Comparison of ENCODE assay signal across 9 cellular contexts in genomic region chr17:28042657-28042720, GRCh38. TPM values are rescaled to one million over a fixed set of nuclear protein-coding genes. Genes with fewer than 3 reads are reported as not detected.
DNase-seq lines count a peak whose midpoint lies in the region; ATAC-seq, FAIRE-seq and TF ChIP-seq lines count a peak whose summit lies in the region.
"Had no signal": no experiment of that assay in that cellular context is flagged by ENCODE, and none has a peak within 500 bp of the region (broad histone marks: within the 10 kb centered on the region; RNA-seq: fewer than 3 reads in every experiment).

TSS of gene NLK (plus strand) at chr17:28042677. CDS start at chr17:28042874, 197 bp downstream.

- no peak for FAIRE-seq in endothelial cell of umbilical vein (lab: Jason Lieb, UNC)
- FAIRE-seq: islet of Langerhans had no signal

- BruUV-seq in endothelial cell of umbilical vein (replicated peaks; lab: Mats Ljungman, UMichigan) = no TSS peak

- H3K4me1 Mint-ChIP-seq in natural killer cell treated with Interleukin-12 subunit alpha and Interleukin-12 subunit beta and Interleukin-15 and Interleukin-18, amount 100 ng/mL, for 72 hours (ENCODE audit: low read depth in 2 of 2) = peaks cover 54 to 57% of the 10 kb centered on the region in 2 donors

- H4K20me1 ChIP-seq in OCI-LY1 (ENCODE audit: insufficient read depth, low read length) (no peaks in the 10 kb centered on the region), endothelial cell of umbilical vein (replicated peaks; ENCODE audit: control insufficient read depth, extremely low read depth, insufficient read depth, low read length) (peaks cover 5% of the 10 kb centered on the region)

- dilution Hi-C loops in endothelial cell of umbilical vein (cut with MboI; ENCODE audit: extremely low pct_ligation_motif_present, low sequenced_read_pairs) = no loop called here

- CTCF ChIA-PET in endothelial cell of umbilical vein (lab: Charles Lee) = no interaction called here

- H2AFZ ChIP-seq in OCI-LY1 (ENCODE audit: low read length) (no peak within 1 kb of the TSS), endothelial cell of umbilical vein (ENCODE audit: low read depth, low read length) (peak within 1 kb of the TSS; percentile 34)

- no peak for ATAC-seq in natural killer cell treated with Interleukin-12 subunit alpha and Interleukin-12 subunit beta and Interleukin-15 and Interleukin-18, amount 100 ng/mL, for 72 hours
- ATAC-seq in HG03280 (IDR thresholded peaks at IDR 0.05; ENCODE audit: unreplicated experiment) (no peak), GM18858 (IDR thresholded peaks at IDR 0.05; ENCODE audit: unreplicated experiment) (no peak)

- DNase-seq in BE2C (no peak), endothelial cell of umbilical vein (ENCODE audit: low read depth, low spot score) (no peak), NCI-H1694 (lab: John Stamatoyannopoulos, UW) (no peak), EL (no peak)
- DNase-seq in natural killer cell treated with Interleukin-12 subunit alpha and Interleukin-12 subunit beta and Interleukin-15 and Interleukin-18, amount 100 ng/mL, for 72 hours (ENCODE audit: low spot score) = no peak

- peak within 1 kb of the TSS; percentile 81 to 82 for H3K27ac Mint-ChIP-seq in natural killer cell treated with Interleukin-12 subunit alpha and Interleukin-12 subunit beta and Interleukin-15 and Interleukin-18, amount 100 ng/mL, for 72 hours

- H3K27me3 ChIP-seq in BE2C (no peaks in the 10 kb centered on the region), OCI-LY1 (ENCODE audit: insufficient read depth, low read length) (no peaks in the 10 kb centered on the region), endothelial cell of umbilical vein (ENCODE audit: control insufficient read depth in 2 of 2, insufficient read depth in 2 of 2, low read length in 2 of 2) (no peaks in the 10 kb centered on the region)

- H3K4me2 ChIP-seq in OCI-LY1 (ENCODE audit: low read length) (peak within 1 kb of the TSS; percentile 70), endothelial cell of umbilical vein (ENCODE audit: insufficient read depth, low read length) (peak within 1 kb of the TSS; percentile 98)

- intact Hi-C loops in endothelial cell of umbilical vein (cut with micrococcal nuclease) = loop anchor here (5.0 kb wide), 1 partner anchor 295 kb away; the partner anchor contains the start of genes IFT20 and TNFAIP1

- TF ChIP-seq POLR2A in endothelial cell of umbilical vein (IDR thresholded peaks at IDR 0.05; ENCODE audit: low read depth, low read length) = no peak

- H3F3A ChIP-seq in OCI-LY1 (ENCODE audit: insufficient read depth, low read length) = 0 out of 2 replicates have a peak, but pooled peaks cover 4% of the 10 kb centered on the region

- TF ChIP-seq CTCF in BE2C (IDR thresholded peaks at IDR 0.05; ENCODE audit: low read depth, low read length) (no peak), OCI-LY1 (IDR thresholded peaks at IDR 0.05; ENCODE audit: low read length) (no peak), endothelial cell of umbilical vein (IDR thresholded peaks at IDR 0.05; ENCODE audit: extremely low read depth in 1 of 2, insufficient read depth in 1 of 2, low read depth in 1 of 2, low read length in 2 of 2) (no peak)

- no peaks in the 10 kb centered on the region for H3K36me3 ChIP-seq in BE2C
- H3K36me3 ChIP-seq in OCI-LY1 (ENCODE audit: insufficient read depth, low read length) = peaks cover 9% of the 10 kb centered on the region; the same call in 1 of the 2 replicates
- H3K36me3 ChIP-seq in endothelial cell of umbilical vein (ENCODE audit: control insufficient read depth in 2 of 2, extremely low read depth in 1 of 2, insufficient read depth in 2 of 2, low read length in 2 of 2) = peaks cover 0 to 11% of the 10 kb centered on the region in 2 experiments

- H3K27me3 Mint-ChIP-seq in natural killer cell treated with Interleukin-12 subunit alpha and Interleukin-12 subunit beta and Interleukin-15 and Interleukin-18, amount 100 ng/mL, for 72 hours = peaks cover 0 to 5% of the 10 kb centered on the region in 2 donors

- peak within 1 kb of the TSS; percentile 84 for H3K4me3 Mint-ChIP-seq in natural killer cell treated with Interleukin-12 subunit alpha and Interleukin-12 subunit beta and Interleukin-15 and Interleukin-18, amount 100 ng/mL, for 72 hours

- H3K79me2 ChIP-seq in OCI-LY1 (ENCODE audit: insufficient read depth, low read length) (peaks cover 42% of the 10 kb centered on the region), endothelial cell of umbilical vein (ENCODE audit: control insufficient read depth, insufficient read depth, low read length) (peaks cover 56% of the 10 kb centered on the region)

- no peaks in the 10 kb centered on the region for H3K36me3 Mint-ChIP-seq in natural killer cell treated with Interleukin-12 subunit alpha and Interleukin-12 subunit beta and Interleukin-15 and Interleukin-18, amount 100 ng/mL, for 72 hours

- H3K9me3 Mint-ChIP-seq in natural killer cell treated with Interleukin-12 subunit alpha and Interleukin-12 subunit beta and Interleukin-15 and Interleukin-18, amount 100 ng/mL, for 72 hours = no peaks in the 10 kb centered on the region

- POLR2A ChIA-PET in endothelial cell of umbilical vein (lab: Charles Lee) = interaction anchor here (0.6 to 0.7 kb wide), 2 partner anchors 12 to 91 kb away, joined by 3 read pairs; no protein-coding TSS in a partner anchor

- H3K9me3 ChIP-seq in BE2C (no peaks in the 10 kb centered on the region), OCI-LY1 (ENCODE audit: low read length) (no peaks in the 10 kb centered on the region), endothelial cell of umbilical vein (replicated peaks; ENCODE audit: control insufficient read depth, insufficient read depth, low read length) (no peaks in the 10 kb centered on the region)

- H3K9ac ChIP-seq in OCI-LY1 (ENCODE audit: low read length) (peak within 1 kb of the TSS; percentile 77), endothelial cell of umbilical vein (replicated peaks; ENCODE audit: extremely low read depth, insufficient read depth, low read length) (peak within 1 kb of the TSS; percentile 90)

- H3K4me3 ChIP-seq in BE2C (ENCODE audit: low read depth, low read length) (peak within 1 kb of the TSS; percentile 68), OCI-LY1 (ENCODE audit: low read depth, low read length, poor library complexity, severe bottlenecking) (peak within 1 kb of the TSS; percentile 76), endothelial cell of umbilical vein (replicated peaks in 1 of 3; ENCODE audit: insufficient read depth in 1 of 3, low read depth in 1 of 3, low read length in 3 of 3) (peak within 1 kb of the TSS; percentile 77 to 95 (median 78))

- H3K27ac ChIP-seq in OCI-LY1 (ENCODE audit: low read depth, low read length, poor library complexity, severe bottlenecking) = peak within 1 kb of the TSS; percentile 70
- H3K27ac ChIP-seq in endothelial cell of umbilical vein (ENCODE audit: insufficient read depth, low read depth, low read length) = peak within 1 kb of the TSS; percentile 81

- H3K9me1 ChIP-seq in endothelial cell of umbilical vein (replicated peaks; ENCODE audit: control insufficient read depth, extremely low read depth, insufficient read depth, low read length) = peaks cover 3% of the 10 kb centered on the region

- no peaks in the 10 kb centered on the region for H3K9me2 ChIP-seq in OCI-LY1 (ENCODE audit: low read depth, low read length)

- H3K4me1 ChIP-seq in BE2C (no peaks in the 10 kb centered on the region), OCI-LY1 (ENCODE audit: insufficient read depth, low read length, severe bottlenecking) (peaks cover 52% of the 10 kb centered on the region), endothelial cell of umbilical vein (ENCODE audit: control insufficient read depth, extremely low read depth, insufficient read depth, low read length) (peaks cover 31% of the 10 kb centered on the region)

TF ChIP-seq in endothelial cell of umbilical vein, 7 proteins besides CTCF, POLR2A, EP300 and RAD21:
- TF ChIP-seq POLR2AphosphoS5 (IDR thresholded peaks at IDR 0.05; ENCODE audit: insufficient read depth, low read depth, low read length) (no peak), MAX (IDR thresholded peaks at IDR 0.05; ENCODE audit: insufficient read depth, insufficient read length) (no peak), FOS (IDR thresholded peaks at IDR 0.05; ENCODE audit: borderline replicate concordance, insufficient read depth, low read length) (no peak), EZH2 (IDR thresholded peaks at IDR 0.05; ENCODE audit: borderline replicate concordance, low read depth, low read length, severe bottlenecking) (no peak), GATA2 (IDR thresholded peaks at IDR 0.05; ENCODE audit: insufficient read depth, insufficient read length, low read depth, low read length) (no peak), JUN (IDR thresholded peaks at IDR 0.05; ENCODE audit: borderline replicate concordance, insufficient read depth, insufficient read length, low read depth) (no peak), MYC (IDR thresholded peaks at IDR 0.05; ENCODE audit: low read depth, low read length) (no peak)

RNA-seq across cellular contexts. Expression of gene NLK, which starts in this region (rescaled TPM):
- polyA plus RNA-seq in BE2C (2012; ENCODE audit: insufficient read depth, insufficient read length, low read depth) = 12.0 TPM
- 32.6 and 34.2 TPM in 2 replicates for total RNA-seq in endothelial cell of umbilical vein
- polyA plus RNA-seq in endothelial cell of umbilical vein = 21.8 and 23.8 TPM in 2 replicates
- 15.3 and 20.3 TPM in 2 replicates for polyA plus RNA-seq in endothelial cell of umbilical vein (2011; cell fraction: cytosol; rRNA removed)
- 33.3 and 45.7 TPM in 2 replicates for polyA plus RNA-seq in endothelial cell of umbilical vein (2011; cell fraction: nucleus; rRNA removed)
- 15.0 and 15.5 TPM in 2 replicates for polyA plus RNA-seq in endothelial cell of umbilical vein (2012)
- polyA minus RNA-seq in endothelial cell of umbilical vein = 93.4 and 121 TPM in 2 replicates
- polyA minus RNA-seq in endothelial cell of umbilical vein (2011; cell fraction: cytosol; rRNA and poly(A)+ RNA removed) = 13.2 TPM
- polyA minus RNA-seq in endothelial cell of umbilical vein (2011; cell fraction: nucleus; rRNA and poly(A)+ RNA removed) = 174 and 190 TPM in 2 replicates
- total RNA-seq in natural killer cell treated with Interleukin-12 subunit alpha and Interleukin-12 subunit beta and Interleukin-15 and Interleukin-18, amount 100 ng/mL, for 72 hours = 10 to 100 TPM; 15.5 to 19.6 TPM
